Comparison of ENCODE assay signal across 29 cellular contexts in genomic region chr2:196801986-196802385, GRCh38. TPM values are rescaled to one million over a fixed set of nuclear protein-coding genes. Genes with fewer than 3 reads are reported as not detected.
DNase-seq lines count a peak whose midpoint lies in the region; ATAC-seq and TF ChIP-seq lines count a peak whose summit lies in the region.
"Had no signal": no experiment of that assay in that cellular context is flagged by ENCODE, and none has a peak within 500 bp of the region (broad histone marks: within the 10 kb centered on the region; RNA-seq: fewer than 3 reads in every experiment).

No MANE protein-coding gene starts in this region.

- peaks cover 46% of the 10 kb centered on the region for H3K4me1 Mint-ChIP-seq in HFFc6 (ENCODE audit: low read depth)

- 0 out of 2 replicates have a peak overlapping the region, but pooled peaks have one; percentile 37 for H3K27ac Mint-ChIP-seq in HFFc6
- H3K27ac Mint-ChIP-seq: activated CD8-positive, alpha-beta T cell treated with anti-CD3 and anti-CD28 coated beads, Interleukin-2, amount 10 ng/mL, durations not matched to agents 7 days and 5 days; nephron progenitor cell had no signal

- H3K4me3 ChIP-seq in ACC112 (ENCODE audit: low read depth, low read length), result peak overlapping the region; percentile 7; the same call in 1 of the 2 replicates
- H3K4me3 ChIP-seq in cardiac fibroblast (replicated peaks in 1 of 2; ENCODE audit: low read depth in 2 of 2, low read length in 2 of 2), result no peak overlapping the region
- no peak overlapping the region for H3K4me3 ChIP-seq in fibroblast of villous mesenchyme (ENCODE audit: low read depth, low read length)
- H3K4me3 ChIP-seq: colonic mucosa, HAP-1, heart right ventricle, K562, lung, MG63, pancreas, right atrium auricular region, SK-N-MC had no signal

- H3K27me3 ChIP-seq in ACC112 (ENCODE audit: insufficient read depth, low read length), result no peaks in the 10 kb centered on the region
- H3K27me3 ChIP-seq: colonic mucosa, MG63, pancreas, right atrium auricular region had no signal

- H3K79me2 ChIP-seq in ACC112 (ENCODE audit: control insufficient read depth, insufficient read depth, low read length, unreplicated experiment), result peaks cover 16% of the 10 kb centered on the region

- no peak overlapping the region for H3K4me3 Mint-ChIP-seq in HFFc6
- H3K4me3 Mint-ChIP-seq: activated CD8-positive, alpha-beta T cell treated with anti-CD3 and anti-CD28 coated beads, Interleukin-2, amount 10 ng/mL, durations not matched to agents 7 days and 5 days; nephron progenitor cell had no signal

- DNase-seq in HFFc6 (no peak), cardiac fibroblast (ENCODE audit: low read depth in 2 of 2) (peak; percentile 13 to 27), fibroblast of villous mesenchyme (ENCODE audit: low read depth) (peak; percentile 28), COLO829 (ENCODE audit: low spot score) (no peak)
- DNase-seq: ACHN; activated CD4-positive, alpha-beta T cell treated with anti-CD3 and anti-CD28 coated beads for 1 hour; activated CD8-positive, alpha-beta T cell treated with anti-CD3 and anti-CD28 coated beads, Interleukin-2, amount 10 ng/mL, durations not matched to agents 7 days and 5 days; activated effector memory CD4-positive, alpha-beta T cell treated with Interleukin-2 at 50 U/mL for 16 hours; Caco-2; colonic mucosa; DMS79; heart right ventricle; MG63; NCI-H2029 treated with DMSO at 0.1 percent for 48 hours; NCI-H82; nephron progenitor cell; pancreas; stimulated activated CD4-positive, alpha-beta T cell treated with anti-CD3 and anti-CD28 coated beads, Interleukin-2, amount 100 ng/mL, for 24 hours; trophoblast cell had no signal

- ATAC-seq in HG02870 (IDR thresholded peaks at IDR 0.05; ENCODE audit: unreplicated experiment) (no peak), HG03378 (IDR thresholded peaks at IDR 0.05; ENCODE audit: unreplicated experiment) (no peak), HG02642 (IDR thresholded peaks at IDR 0.05; ENCODE audit: poor library complexity, unreplicated experiment) (no peak)
- ATAC-seq: activated CD8-positive, alpha-beta T cell treated with anti-CD3 and anti-CD28 coated beads, Interleukin-2, amount 10 ng/mL, durations not matched to agents 7 days and 5 days; heart right ventricle; K562; pancreas had no signal

- peaks cover 5% of the 10 kb centered on the region; the same call in 1 of the 2 replicates for H3K36me3 Mint-ChIP-seq in HFFc6 (ENCODE audit: low read depth)

- TF ChIP-seq CTCF in HFFc6 (IDR thresholded peaks at IDR 0.05) (no peak), cardiac fibroblast (IDR thresholded peaks at IDR 0.05; ENCODE audit: low read depth, low read length) (no peak), fibroblast of villous mesenchyme (IDR thresholded peaks at IDR 0.05; ENCODE audit: insufficient read depth, low read depth, low read length) (no peak)

- peak overlapping the region; percentile 80 for H2AFZ ChIP-seq in ACC112 (ENCODE audit: low read length, unreplicated experiment)

- no peaks in the 10 kb centered on the region for H3K27me3 Mint-ChIP-seq in HFFc6 (ENCODE audit: insufficient read depth)

- H3K27ac ChIP-seq in ACC112 (ENCODE audit: low read depth, low read length), result peak overlapping the region; percentile 50
- H3K27ac ChIP-seq: colonic mucosa, heart right ventricle, pancreas, right atrium auricular region, SK-N-MC had no signal

- H3K4me1 ChIP-seq in ACC112 (ENCODE audit: control insufficient read depth, insufficient read depth, low read length, unreplicated experiment), result peaks cover 13% of the 10 kb centered on the region
- H3K4me1 ChIP-seq: Caco-2, HAP-1 had no signal

- H3K9me3 Mint-ChIP-seq in HFFc6, result no peaks in the 10 kb centered on the region

- H3K36me3 ChIP-seq in ACC112 (ENCODE audit: insufficient read depth, low read length), result 0 out of 2 replicates have a peak, but pooled peaks cover 2% of the 10 kb centered on the region
- H3K36me3 ChIP-seq: colonic mucosa had no signal

RNA-seq across cellular contexts. Expression of gene GTF3C3, which starts 2.5 kb away (rescaled TPM):
- 10 to 100 TPM; 23.1 to 40.8 (median 30.0) TPM for total RNA-seq in HFFc6 (2021; fragmentation: NEBNext Ultra II Directional; extraction: Animal tissue kit (Norgen Biotek cat#: 25700))
- total RNA-seq in fibroblast of villous mesenchyme, result 42.5 and 53.5 TPM in 2 replicates

RNA-seq across cellular contexts. Expression of gene C2orf66, which starts 7.2 kb away (rescaled TPM):
- total RNA-seq in HFFc6 (2021; fragmentation: NEBNext Ultra II Directional; extraction: Animal tissue kit (Norgen Biotek cat#: 25700)), result under 1 TPM in 1 of 6 experiments, not detected in 5; 0.09 TPM
- total RNA-seq in fibroblast of villous mesenchyme, result under 0.01 TPM in 1 of 2 replicates, not detected in the other
- total RNA-seq: Caco-2, heart right ventricle, K562, lung, mucosa of gallbladder, right atrium auricular region had no signal

Comparison
In these comparisons a context has a peak if more than half of its experiments do, and no peak if none do; other contexts are left out.
1. DNase-seq: peak in cardiac fibroblast (2 of 2) and fibroblast of villous mesenchyme (single experiment); none in HFFc6 (single experiment) and COLO829 (single experiment).